In genomic region chr19:15149704-15150103, GRCh38 we compare ENCODE assay signal across 8 cellular contexts. TPM values are rescaled to one million over a fixed set of nuclear protein-coding genes. Genes with fewer than 3 reads are reported as not detected.
"Had no signal": no experiment of that assay in that cellular context is flagged by ENCODE, and none has a peak within 500 bp of the region (broad histone marks: within the 10 kb centered on the region; RNA-seq: fewer than 3 reads in every experiment).

No MANE protein-coding gene starts in this region.

- H3K4me3 ChIP-seq: body of pancreas, pancreas, suprapubic skin, transverse colon had no signal

- FAIRE-seq: pancreas, small intestine had no signal

RNA-seq across cellular contexts. Expression of gene NOTCH3, which starts 51.1 kb away (rescaled TPM):
- total RNA-seq: activated CD4-positive, alpha-beta T cell treated with anti-CD3 and anti-CD28 coated beads, Interleukin-2, amount 10 ng/mL, durations not matched to agents 24 days and 14 days; activated CD8-positive, alpha-beta T cell treated with anti-CD3 and anti-CD28 coated beads, Interleukin-2, amount 10 ng/mL, durations not matched to agents 7 days and 5 days; activated naive CD4-positive, alpha-beta T cell treated with anti-CD3 and anti-CD28 coated beads for 36 hours had no signal
